Comparison of ENCODE assay signal across 1 cellular context in genomic region chr6:166301611-166302529, GRCh38.
TF ChIP-seq lines count a peak whose summit lies in the region.

No MANE protein-coding gene starts in this region.

TF ChIP-seq in HepG2, 621 proteins besides CTCF, POLR2A, EP300 and RAD21 (continued from another document):
- peak; percentile 68; the same call in 1 of the 2 replicates for TF ChIP-seq AHDC1 (CRISPR knock-in tag; IDR thresholded peaks at IDR 0.05; ENCODE audit: borderline replicate concordance)
- TF ChIP-seq RARA (CRISPR knock-in tag; IDR thresholded peaks at IDR 0.05), result peak; percentile 78
- TF ChIP-seq LCORL (IDR thresholded peaks at IDR 0.05), result no peak
- peak; percentile 66; the same call in 1 of the 2 replicates for TF ChIP-seq LCORL (CRISPR knock-in tag; IDR thresholded peaks at IDR 0.05)
- no peak for TF ChIP-seq ZNF687 (CRISPR knock-in tag; IDR thresholded peaks at IDR 0.05)
- TF ChIP-seq PPARG (CRISPR knock-in tag; conservative IDR thresholded peaks at IDR 0.05), result peak; percentile 69; the same call in 1 of the 2 replicates
- TF ChIP-seq CEBPG (CRISPR knock-in tag; IDR thresholded peaks at IDR 0.05), result peak; percentile 56
- no peak for TF ChIP-seq TRIM22 (IDR thresholded peaks at IDR 0.05)
- 0 out of 2 replicates have a peak, but pooled peaks have one; percentile 18 for TF ChIP-seq MAX (IDR thresholded peaks at IDR 0.05)
- TF ChIP-seq HDAC1 (CRISPR knock-in tag; IDR thresholded peaks at IDR 0.05), result peak; percentile 48; the same call in 1 of the 2 replicates
- TF ChIP-seq ZFAT (CRISPR knock-in tag; conservative IDR thresholded peaks at IDR 0.05), result no peak
- TF ChIP-seq ARHGAP35 (CRISPR knock-in tag; IDR thresholded peaks at IDR 0.05; ENCODE audit: borderline replicate concordance), result no peak
- no peak for TF ChIP-seq NONO (IDR thresholded peaks at IDR 0.05)
- TF ChIP-seq NONO (CRISPR knock-in tag; conservative IDR thresholded peaks at IDR 0.05), result no peak
- TF ChIP-seq ZNF609 (CRISPR knock-in tag; IDR thresholded peaks at IDR 0.05; ENCODE audit: borderline replicate concordance), result peak; percentile 61; the same call in 1 of the 2 replicates
- no peak for TF ChIP-seq IRF2 (CRISPR knock-in tag; IDR thresholded peaks at IDR 0.05)
- peak; percentile 74; the same call in 1 of the 2 replicates for TF ChIP-seq MIXL1 (CRISPR knock-in tag; IDR thresholded peaks at IDR 0.05)
- no peak for TF ChIP-seq ZBTB43 (CRISPR knock-in tag; conservative IDR thresholded peaks at IDR 0.05)
- peak; percentile 31; the same call in 1 of the 2 replicates for TF ChIP-seq SALL1 (CRISPR knock-in tag; IDR thresholded peaks at IDR 0.05)
- TF ChIP-seq FOXP1 (IDR thresholded peaks at IDR 0.05), result no peak
- peak; percentile 77 for TF ChIP-seq FOXP1 (CRISPR knock-in tag; IDR thresholded peaks at IDR 0.05)
- peak; percentile 31; the same call in 1 of the 2 replicates for TF ChIP-seq RXRA (CRISPR knock-in tag; IDR thresholded peaks at IDR 0.05)
- TF ChIP-seq HNF4G (IDR thresholded peaks at IDR 0.05; ENCODE audit: borderline replicate concordance, low read depth, low read length), result peak; percentile 24; the same call in 1 of the 2 replicates
- no peak for TF ChIP-seq HNF4G (CRISPR knock-in tag; IDR thresholded peaks at IDR 0.05; ENCODE audit: borderline replicate concordance, low read depth)
- TF ChIP-seq ZNF83 (CRISPR knock-in tag; IDR thresholded peaks at IDR 0.05; ENCODE audit: borderline replicate concordance), result no peak
- peak; percentile 83 for TF ChIP-seq GFI1 (CRISPR knock-in tag; IDR thresholded peaks at IDR 0.05; ENCODE audit: borderline replicate concordance)
- TF ChIP-seq KLF6 (CRISPR knock-in tag; IDR thresholded peaks at IDR 0.05), result no peak
- no peak for TF ChIP-seq MLLT10 (CRISPR knock-in tag; IDR thresholded peaks at IDR 0.05)
- TF ChIP-seq KLF9 (CRISPR knock-in tag; IDR thresholded peaks at IDR 0.05; ENCODE audit: low read depth), result no peak
- TF ChIP-seq NCOA2 (CRISPR knock-in tag; IDR thresholded peaks at IDR 0.05), result peak; percentile 38; the same call in 1 of the 2 replicates
- no peak for TF ChIP-seq ZNF547 (CRISPR knock-in tag; IDR thresholded peaks at IDR 0.05)
- TF ChIP-seq ZNF446 (CRISPR knock-in tag; IDR thresholded peaks at IDR 0.05), result no peak
TF ChIP-seq in HepG2: peak in this region for 59.
